Comparison of ENCODE assay signal across 8 cellular contexts in the genomic region with DNA sequence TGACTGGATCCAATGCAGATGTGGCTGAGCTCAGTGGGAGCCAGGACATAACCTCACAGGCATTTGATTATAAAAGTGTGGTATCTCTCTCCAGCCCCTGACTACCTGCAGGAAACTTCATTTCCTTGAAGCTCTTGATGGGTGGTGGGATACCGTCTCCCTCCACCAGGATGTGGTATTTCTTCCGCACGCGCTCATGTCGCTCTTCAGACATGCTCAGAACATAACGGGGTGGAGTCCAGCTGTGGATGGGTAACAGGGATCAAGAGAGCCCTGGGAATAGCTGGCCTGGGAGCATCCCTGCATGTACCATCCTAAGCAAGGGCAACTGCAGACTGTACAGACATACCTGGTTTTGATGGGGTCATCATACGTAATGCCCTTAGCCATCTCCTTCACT. TPM values are rescaled to one million over a fixed set of nuclear protein-coding genes. Genes with fewer than 3 reads are reported as not detected.
A peak's percentile ranks its signal among the peaks of the same experiment; 100 is the strongest.
DNase-seq lines count a peak whose midpoint lies in the region; ATAC-seq and TF ChIP-seq lines count a peak whose summit lies in the region.

No MANE protein-coding gene starts in this region.

- CTCF ChIA-PET in PC-9 (lab: Charles Lee): no interaction called here

- H3K4me3 ChIP-seq in GM12864 (ENCODE audit: low read depth, low read length): peak overlapping the region; percentile 86
- H3K4me3 ChIP-seq in PC-9: peak overlapping the region; percentile 93
- peak overlapping the region; percentile 90 for H3K4me3 ChIP-seq in endodermal cell (ENCODE audit: low read length)
- no peak overlapping the region for H3K4me3 ChIP-seq in trophoblast cell (ENCODE audit: low read depth, low read length)

- H3F3A ChIP-seq in PC-9 (ENCODE audit: insufficient read depth, low read depth): peaks cover 7% of the 10 kb centered on the region; the same call in 1 of the 2 replicates

- peaks cover 9% of the 10 kb centered on the region for H3K4me1 Mint-ChIP-seq in endodermal cell

- TF ChIP-seq CTCF in GM12864 (IDR thresholded peaks at IDR 0.05; ENCODE audit: low read depth, low read length, missing control alignments) (no peak), PC-9 (conservative IDR thresholded peaks at IDR 0.05) (no peak), endodermal cell (conservative IDR thresholded peaks at IDR 0.05) (peak; percentile 44)

- POLR2A ChIA-PET in PC-9 (lab: Charles Lee; ENCODE audit: unreplicated experiment): no interaction called here

- H3K27me3 Mint-ChIP-seq in endodermal cell (ENCODE audit: insufficient read depth): no peaks in the 10 kb centered on the region

- H4K91ac ChIP-seq in trophoblast cell (ENCODE audit: low read depth, low read length): no peak overlapping the region

- H3K36me3 Mint-ChIP-seq in endodermal cell (ENCODE audit: low read depth): peaks cover 56% of the 10 kb centered on the region

- peaks cover 5% of the 10 kb centered on the region for H3K36me3 ChIP-seq in PC-9 (ENCODE audit: low read depth)
- peaks cover 69% of the 10 kb centered on the region for H3K36me3 ChIP-seq in endodermal cell (ENCODE audit: control insufficient read depth, insufficient read depth, low read length)
- H3K36me3 ChIP-seq in trophoblast cell (ENCODE audit: control insufficient read depth in 1 of 2, insufficient read depth in 2 of 2, low read length in 2 of 2): peaks cover 63 to 68% of the 10 kb centered on the region in 2 experiments

- H3K79me2 ChIP-seq in PC-9 (ENCODE audit: low read depth) (peaks cover 27% of the 10 kb centered on the region), trophoblast cell (ENCODE audit: control insufficient read depth, insufficient read depth, low read length, poor library complexity) (peaks cover 3% of the 10 kb centered on the region)

- no peak for DNase-seq in GM12864 (ENCODE audit: low read depth)
- no peak for DNase-seq in PC-9
- no peak for DNase-seq in endodermal cell
- no peak for DNase-seq in trophoblast cell
- no peak for DNase-seq in NCI-H1048 (lab: John Stamatoyannopoulos, UW)

- H3K27ac Mint-ChIP-seq in endodermal cell: no peak overlapping the region

- no peak overlapping the region for H2BK5ac ChIP-seq in trophoblast cell (ENCODE audit: low read depth, low read length, poor library complexity)

- no peak overlapping the region for H4K8ac ChIP-seq in trophoblast cell (ENCODE audit: low read depth, low read length)

- no peak overlapping the region for H3K14ac ChIP-seq in trophoblast cell (ENCODE audit: low read length)

- WGBS in endodermal cell (ENCODE audit: insufficient coverage in 1 of 2, insufficient read length in 1 of 2), 2 experiments: 97% methylated on average over 7 of the region's 7 CpGs
- no CpG with 5 or more reads among the region's 7 CpGs for WGBS in trophoblast cell (ENCODE audit: extremely low coverage, insufficient coverage, insufficient read length)

- no peak overlapping the region for H4K12ac ChIP-seq in trophoblast cell (ENCODE audit: low read depth, low read length)

- H3K4me1 ChIP-seq in PC-9 (replicated peaks; ENCODE audit: insufficient read depth): peaks cover 18% of the 10 kb centered on the region
- H3K4me1 ChIP-seq in endodermal cell (ENCODE audit: control insufficient read depth, insufficient read depth, low read length): no peaks in the 10 kb centered on the region
- H3K4me1 ChIP-seq in trophoblast cell (ENCODE audit: control insufficient read depth in 1 of 2, insufficient read depth in 2 of 2, low read length in 2 of 2): peaks cover 4 to 6% of the 10 kb centered on the region in 2 experiments

- H2BK120ac ChIP-seq in trophoblast cell (ENCODE audit: insufficient read depth, low read length, poor library complexity): no peak overlapping the region

- H3K79me1 ChIP-seq in trophoblast cell (ENCODE audit: low read length): peaks cover 6% of the 10 kb centered on the region

- H3K4me3 Mint-ChIP-seq in endodermal cell: peak overlapping the region; percentile 87

- no peaks in the 10 kb centered on the region for H3K9me2 ChIP-seq in PC-9 (ENCODE audit: insufficient read depth)

- no peak overlapping the region for H3K4ac ChIP-seq in trophoblast cell (ENCODE audit: low read depth, low read length)

- H2AK5ac ChIP-seq in trophoblast cell (ENCODE audit: low read length): no peak overlapping the region

- no peak overlapping the region for H3K18ac ChIP-seq in trophoblast cell (ENCODE audit: low read length)

- H3K4me2 ChIP-seq in PC-9 (peak overlapping the region; percentile 99), trophoblast cell (ENCODE audit: low read length) (peak overlapping the region; percentile 85)

- H3K9me3 ChIP-seq in PC-9 (ENCODE audit: insufficient read depth, low read depth) (no peaks in the 10 kb centered on the region), endodermal cell (ENCODE audit: control insufficient read depth, low read length) (no peaks in the 10 kb centered on the region), trophoblast cell (ENCODE audit: insufficient read depth, low read depth, low read length) (no peaks in the 10 kb centered on the region)

- H2BK12ac ChIP-seq in trophoblast cell (ENCODE audit: low read length): no peak overlapping the region

- H2AFZ ChIP-seq in PC-9 (no peak overlapping the region), trophoblast cell (ENCODE audit: insufficient read depth, low read length, poor library complexity) (no peak overlapping the region)

- H3K9ac ChIP-seq in endodermal cell (ENCODE audit: extremely low read depth, low read length, poor library complexity, severe bottlenecking) (no peak overlapping the region), trophoblast cell (ENCODE audit: low read length) (no peak overlapping the region)

- intact Hi-C loops in PC-9 (cut with micrococcal nuclease; ENCODE audit: unreplicated experiment): loop anchor here (5.0 kb wide), 2 partner anchors 213 to 508 kb away; a partner anchor contains a TSS

- H3K27ac ChIP-seq in PC-9 (no peak overlapping the region), endodermal cell (ENCODE audit: low read depth, low read length) (no peak overlapping the region), trophoblast cell (ENCODE audit: low read depth, low read length) (no peak overlapping the region)

- ATAC-seq in GM18861 (IDR thresholded peaks at IDR 0.05; ENCODE audit: unreplicated experiment): no peak
- ATAC-seq in HG03432 (IDR thresholded peaks at IDR 0.05; ENCODE audit: unreplicated experiment): no peak
- no peak for ATAC-seq in GM21576 (IDR thresholded peaks at IDR 0.05; ENCODE audit: unreplicated experiment)

- H3K9me3 Mint-ChIP-seq in endodermal cell: no peaks in the 10 kb centered on the region

- H3K23ac ChIP-seq in trophoblast cell (ENCODE audit: low read length): no peak overlapping the region

- BruUV-seq in PC-9 (replicated peaks; lab: Mats Ljungman, UMichigan): no TSS peak

- H3K27me3 ChIP-seq in PC-9 (ENCODE audit: insufficient read depth, low read depth) (no peaks in the 10 kb centered on the region), endodermal cell (ENCODE audit: control insufficient read depth, insufficient read depth, low read length, poor library complexity, severe bottlenecking) (no peaks in the 10 kb centered on the region), trophoblast cell (ENCODE audit: insufficient read depth, low read length) (no peaks in the 10 kb centered on the region)

- H4K20me1 ChIP-seq in PC-9 (ENCODE audit: insufficient read depth): no peaks in the 10 kb centered on the region

RNA-seq across cellular contexts. Expression of a gene that starts 1.2 kb away (rescaled TPM):
- total RNA-seq in PC-9 (2021) (90.8 and 93.1 TPM in 2 replicates), endodermal cell (100 to 1,000 TPM; 115 TPM)
- polyA plus RNA-seq in endodermal cell (2013, experiment 1 of 2): 82.8 TPM
- polyA plus RNA-seq in endodermal cell (2013, experiment 2 of 2): 76.3 TPM
- 56.2 and 62.3 TPM in 2 replicates for polyA plus RNA-seq in trophoblast cell (2013)

RNA-seq across cellular contexts. Expression of a gene that starts 6.0 kb away (rescaled TPM):
- total RNA-seq in PC-9 (2021): 12.2 and 12.3 TPM in 2 replicates
- total RNA-seq in endodermal cell: 1 to 10 TPM; 2.1 to 7.7 TPM
- polyA plus RNA-seq in endodermal cell (2013, experiment 1 of 2): 2.2 TPM
- 3.3 TPM for polyA plus RNA-seq in endodermal cell (2013, experiment 2 of 2)
- 2.4 and 2.5 TPM in 2 replicates for polyA plus RNA-seq in trophoblast cell (2013)

RNA-seq across cellular contexts. Expression of a gene that starts 18.2 kb away (rescaled TPM):
- 167 and 202 TPM in 2 replicates for total RNA-seq in PC-9 (2021)
- 100 to 1,000 TPM; 196 to 241 TPM for total RNA-seq in endodermal cell
- 307 TPM for polyA plus RNA-seq in endodermal cell (2013, experiment 1 of 2)
- 281 TPM for polyA plus RNA-seq in endodermal cell (2013, experiment 2 of 2)
- polyA plus RNA-seq in trophoblast cell (2013): 220 and 227 TPM in 2 replicates

RNA-seq across cellular contexts. Expression of a gene that starts 38.8 kb away (rescaled TPM):
- 70.4 and 102 TPM in 2 replicates for total RNA-seq in PC-9 (2021)
- 100 to 1,000 TPM; 112 to 115 TPM for total RNA-seq in endodermal cell
- polyA plus RNA-seq in endodermal cell (2013, experiment 1 of 2): 106 TPM
- polyA plus RNA-seq in endodermal cell (2013, experiment 2 of 2): 105 TPM
- polyA plus RNA-seq in trophoblast cell (2013): 30.0 and 32.0 TPM in 2 replicates

RNA-seq across cellular contexts. Expression of a gene that starts 42.1 kb away (rescaled TPM):
- 144 and 181 TPM in 2 replicates for total RNA-seq in PC-9 (2021)
- total RNA-seq in endodermal cell: 100 to 1,000 TPM; 322 to 383 TPM
- 285 TPM for polyA plus RNA-seq in endodermal cell (2013, experiment 1 of 2)
- polyA plus RNA-seq in endodermal cell (2013, experiment 2 of 2): 272 TPM
- 206 and 211 TPM in 2 replicates for polyA plus RNA-seq in trophoblast cell (2013)
